1 cellular context compared by ENCODE assay signal in genomic region chr16:5027575-5028235, GRCh38.
A peak's percentile ranks its signal among the peaks of the same experiment; 100 is the strongest.
TF ChIP-seq lines count a peak whose summit lies in the region.

No MANE protein-coding gene starts in this region.

TF ChIP-seq in HepG2, 621 proteins besides CTCF, POLR2A, EP300 and RAD21:
- no peak for TF ChIP-seq ZNF772 (CRISPR knock-in tag; IDR thresholded peaks at IDR 0.05)
- no peak for TF ChIP-seq RFX1 (IDR thresholded peaks at IDR 0.05)
- TF ChIP-seq AGO2 (optimal IDR thresholded peaks at IDR 0.05; ENCODE audit: low read depth, low read length) = peak; percentile 90
- TF ChIP-seq RBFOX2 (IDR thresholded peaks at IDR 0.05; ENCODE audit: low read depth, low read length) = peak; percentile 68
- no peak for TF ChIP-seq ZMAT3 (CRISPR knock-in tag; conservative IDR thresholded peaks at IDR 0.05)
- TF ChIP-seq ZNF768 (CRISPR knock-in tag; IDR thresholded peaks at IDR 0.05) = peak; percentile 31; the same call in 1 of the 2 replicates
- TF ChIP-seq MXD4 (CRISPR knock-in tag; IDR thresholded peaks at IDR 0.05) = no peak
- TF ChIP-seq, protein P1, sequence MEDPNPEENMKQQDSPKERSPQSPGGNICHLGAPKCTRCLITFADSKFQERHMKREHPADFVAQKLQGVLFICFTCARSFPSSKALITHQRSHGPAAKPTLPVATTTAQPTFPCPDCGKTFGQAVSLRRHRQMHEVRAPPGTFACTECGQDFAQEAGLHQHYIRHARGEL (CRISPR knock-in tag; IDR thresholded peaks at IDR 0.05) = peak; percentile 83
- TF ChIP-seq ZNF407 (CRISPR knock-in tag; IDR thresholded peaks at IDR 0.05; ENCODE audit: not compliant biosample characterization) = no peak
- no peak for TF ChIP-seq PAWR (CRISPR knock-in tag; IDR thresholded peaks at IDR 0.05; ENCODE audit: borderline replicate concordance)
- no peak for TF ChIP-seq ZNF746 (CRISPR knock-in tag; IDR thresholded peaks at IDR 0.05)
- no peak for TF ChIP-seq YY1 (IDR thresholded peaks at IDR 0.05; ENCODE audit: insufficient read depth, insufficient replicate concordance, low read depth, low read length)
- TF ChIP-seq, protein P2, sequence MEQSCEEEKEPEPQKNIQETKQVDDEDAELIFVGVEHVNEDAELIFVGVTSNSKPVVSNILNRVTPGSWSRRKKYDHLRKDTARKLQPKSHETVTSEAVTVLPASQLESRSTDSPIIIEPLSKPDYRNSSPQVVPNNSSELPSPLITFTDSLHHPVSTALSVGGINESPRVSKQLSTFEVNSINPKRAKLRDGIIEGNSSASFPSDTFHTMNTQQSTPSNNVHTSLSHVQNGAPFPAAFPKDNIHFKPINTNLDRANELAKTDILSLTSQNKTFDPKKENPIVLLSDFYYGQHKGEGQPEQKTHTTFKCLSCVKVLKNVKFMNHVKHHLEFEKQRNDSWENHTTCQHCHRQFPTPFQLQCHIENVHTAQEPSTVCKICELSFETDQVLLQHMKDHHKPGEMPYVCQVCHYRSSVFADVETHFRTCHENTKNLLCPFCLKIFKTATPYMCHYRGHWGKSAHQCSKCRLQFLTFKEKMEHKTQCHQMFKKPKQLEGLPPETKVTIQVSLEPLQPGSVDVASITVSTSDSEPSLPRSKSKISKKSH (CRISPR knock-in tag; IDR thresholded peaks at IDR 0.05; ENCODE audit: borderline replicate concordance) = peak; percentile 25; the same call in 1 of the 2 replicates
- TF ChIP-seq HNRNPL (IDR thresholded peaks at IDR 0.05; ENCODE audit: low read depth, low read length) = 0 out of 2 replicates have a peak, but pooled peaks have one; percentile 36
- TF ChIP-seq TBX3 (IDR thresholded peaks at IDR 0.05; ENCODE audit: borderline replicate concordance) = no peak
- TF ChIP-seq ZNF382 (CRISPR knock-in tag; IDR thresholded peaks at IDR 0.05; ENCODE audit: borderline replicate concordance) = no peak
- TF ChIP-seq, protein P3, sequence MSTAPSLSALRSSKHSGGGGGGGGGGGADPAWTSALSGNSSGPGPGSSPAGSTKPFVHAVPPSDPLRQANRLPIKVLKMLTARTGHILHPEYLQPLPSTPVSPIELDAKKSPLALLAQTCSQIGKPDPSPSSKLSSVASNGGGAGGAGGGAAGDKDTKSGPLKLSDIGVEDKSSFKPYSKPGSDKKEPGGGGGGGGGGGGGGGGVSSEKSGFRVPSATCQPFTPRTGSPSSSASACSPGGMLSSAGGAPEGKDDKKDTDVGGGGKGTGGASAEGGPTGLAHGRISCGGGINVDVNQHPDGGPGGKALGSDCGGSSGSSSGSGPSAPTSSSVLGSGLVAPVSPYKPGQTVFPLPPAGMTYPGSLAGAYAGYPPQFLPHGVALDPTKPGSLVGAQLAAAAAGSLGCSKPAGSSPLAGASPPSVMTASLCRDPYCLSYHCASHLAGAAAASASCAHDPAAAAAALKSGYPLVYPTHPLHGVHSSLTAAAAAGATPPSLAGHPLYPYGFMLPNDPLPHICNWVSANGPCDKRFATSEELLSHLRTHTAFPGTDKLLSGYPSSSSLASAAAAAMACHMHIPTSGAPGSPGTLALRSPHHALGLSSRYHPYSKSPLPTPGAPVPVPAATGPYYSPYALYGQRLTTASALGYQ (CRISPR knock-in tag; IDR thresholded peaks at IDR 0.05) = no peak
- no peak for TF ChIP-seq ETV6 (CRISPR knock-in tag; conservative IDR thresholded peaks at IDR 0.05)
- TF ChIP-seq ZBTB38 (CRISPR knock-in tag; IDR thresholded peaks at IDR 0.05) = no peak
